In genomic region chr9:98989036-98990000, GRCh38 we compare ENCODE assay signal across 8 cellular contexts. TPM values are rescaled to one million over a fixed set of nuclear protein-coding genes. Genes with fewer than 3 reads are reported as not detected.
A peak's percentile ranks its signal among the peaks of the same experiment; 100 is the strongest.
DNase-seq lines count a peak whose midpoint lies in the region; ATAC-seq lines count a peak whose summit lies in the region.

No MANE protein-coding gene starts in this region.

- DNase-seq in GOT3 (lab: John Stamatoyannopoulos, UW) (peak; percentile 47), SK-MEL-5 (ENCODE audit: low read depth, low spot score) (peak; percentile 77), Right ventricle myocardium inferior (ENCODE audit: missing footprints) (no peak), NCI-H2227 (lab: John Stamatoyannopoulos, UW; ENCODE audit: unreplicated experiment) (no peak), CD1c-positive myeloid dendritic cell (ENCODE audit: extremely low spot score) (no peak), HuH-7 (ENCODE audit: low spot score) (no peak)
- no peak for DNase-seq in stimulated activated effector memory CD8-positive, alpha-beta T cell treated with anti-CD3 and anti-CD28 coated beads, Interleukin-12 subunit alpha, Interleukin-12 subunit beta, amount 100 ng/mL, for 72 hours (ENCODE audit: low spot score in 2 of 2)

- H3K36me3 Mint-ChIP-seq in stimulated activated effector memory CD8-positive, alpha-beta T cell treated with anti-CD3 and anti-CD28 coated beads, Interleukin-12 subunit alpha, Interleukin-12 subunit beta, amount 100 ng/mL, for 72 hours: no peaks in the 10 kb centered on the region

- ATAC-seq in Right ventricle myocardium inferior (peak; percentile 92), HG02973 (IDR thresholded peaks at IDR 0.05; ENCODE audit: unreplicated experiment) (no peak)
- peak; percentile 38 for ATAC-seq in stimulated activated effector memory CD8-positive, alpha-beta T cell treated with anti-CD3 and anti-CD28 coated beads, Interleukin-12 subunit alpha, Interleukin-12 subunit beta, amount 100 ng/mL, for 72 hours

- intact Hi-C loops in Right ventricle myocardium inferior (cut with DNase I): no loop called here

- peak overlapping the region; percentile 15 for H3K27ac Mint-ChIP-seq in stimulated activated effector memory CD8-positive, alpha-beta T cell treated with anti-CD3 and anti-CD28 coated beads, Interleukin-12 subunit alpha, Interleukin-12 subunit beta, amount 100 ng/mL, for 72 hours

- no peak overlapping the region for H3K4me3 Mint-ChIP-seq in stimulated activated effector memory CD8-positive, alpha-beta T cell treated with anti-CD3 and anti-CD28 coated beads, Interleukin-12 subunit alpha, Interleukin-12 subunit beta, amount 100 ng/mL, for 72 hours

- in situ Hi-C loops in SK-MEL-5 (cut with HindIII; ENCODE audit: low pct_unique_long_range_greater_than_20kb, low sequenced_read_pairs): no loop called here

- no peaks in the 10 kb centered on the region for H3K9me3 Mint-ChIP-seq in stimulated activated effector memory CD8-positive, alpha-beta T cell treated with anti-CD3 and anti-CD28 coated beads, Interleukin-12 subunit alpha, Interleukin-12 subunit beta, amount 100 ng/mL, for 72 hours

- H3K4me1 Mint-ChIP-seq in stimulated activated effector memory CD8-positive, alpha-beta T cell treated with anti-CD3 and anti-CD28 coated beads, Interleukin-12 subunit alpha, Interleukin-12 subunit beta, amount 100 ng/mL, for 72 hours: peaks cover 16% of the 10 kb centered on the region

RNA-seq across cellular contexts. Expression of gene COL15A1, which starts 45.6 kb away (rescaled TPM):
- 0.77 and 0.88 TPM in 2 replicates for total RNA-seq in SK-MEL-5 (2014; rRNA removed; shearing (Covaris generic))
- 0.43 and 0.61 TPM in 2 replicates for polyA plus RNA-seq in SK-MEL-5 (2015; cell fraction: cytosol; rRNA removed)
- polyA plus RNA-seq in SK-MEL-5 (2015; cell fraction: nucleus; rRNA removed): 0.46 TPM in 1 of 2 replicates, not detected in the other
- total RNA-seq in Right ventricle myocardium inferior: 58.3 TPM

Comparison
In these comparisons a context has a peak if more than half of its experiments do, and no peak if none do; other contexts are left out.
1. DNase-seq: peak in GOT3 (single experiment) and SK-MEL-5 (single experiment); none in Right ventricle myocardium inferior (single experiment), stimulated activated effector memory CD8-positive, alpha-beta T cell treated with anti-CD3 and anti-CD28 coated beads, Interleukin-12 subunit alpha, Interleukin-12 subunit beta, amount 100 ng/mL, for 72 hours (0 of 2), NCI-H2227 (single experiment), CD1c-positive myeloid dendritic cell (single experiment) and HuH-7 (single experiment).
2. RNA of gene COL15A1, which starts 45.6 kb away (total RNA-seq): 58.3 TPM in Right ventricle myocardium inferior (single experiment); 0.77 to 0.88 TPM in SK-MEL-5; every median in the first group is over 10 times any median in the second.